In genomic region chr4:172042714-172043114, GRCh38 we compare ENCODE assay signal across 14 cellular contexts.
DNase-seq lines count a peak whose midpoint lies in the region; ATAC-seq, FAIRE-seq and TF ChIP-seq lines count a peak whose summit lies in the region.
"Had no signal": no experiment of that assay in that cellular context is flagged by ENCODE, and none has a peak within 500 bp of the region (broad histone marks: within the 10 kb centered on the region; RNA-seq: fewer than 3 reads in every experiment).

No MANE protein-coding gene starts in this region.

- H3K36me3 ChIP-seq in lower lobe of right lung, result no peaks in the 10 kb centered on the region

- no peak overlapping the region for H3K27ac ChIP-seq in dorsolateral prefrontal cortex
- no peak overlapping the region for H3K27ac ChIP-seq in lower lobe of right lung
- H3K27ac ChIP-seq: testis had no signal

- DNase-seq in ELR (ENCODE audit: low read depth) (peak; percentile 19), LHCN-M2 (ENCODE audit: low read depth) (peak; percentile 23), RCC 7860 (ENCODE audit: low spot score) (peak; percentile 6), glomerular visceral epithelial cell (ENCODE audit: extremely low spot score) (peak; percentile 31), dorsolateral prefrontal cortex (no peak), lower lobe of right lung (no peak)
- DNase-seq: GOT3; NCI-H1930; posterior cingulate gyrus; stimulated activated CD4-positive, alpha-beta T cell treated with anti-CD3 and anti-CD28 coated beads, Interleukin-4, amount 100 ng/mL, for 4 hours; testis had no signal

- no peaks in the 10 kb centered on the region for H3K9me3 ChIP-seq in lower lobe of right lung
- H3K9me3 ChIP-seq: testis had no signal

- H3K4me3 ChIP-seq in dorsolateral prefrontal cortex, result no peak overlapping the region
- no peak overlapping the region for H3K4me3 ChIP-seq in lower lobe of right lung
- H3K4me3 ChIP-seq: lung, testis had no signal

- no peak for ATAC-seq in GM19467 (IDR thresholded peaks at IDR 0.05; ENCODE audit: unreplicated experiment)
- no peak for ATAC-seq in lower lobe of right lung
- ATAC-seq in activated CD4-positive, CD25-positive, alpha-beta regulatory T cell treated with anti-CD3 and anti-CD28 coated beads, Interleukin-2, amount 50 U/mL, for 24 hours, result no peak

- no peak for TF ChIP-seq CTCF in dorsolateral prefrontal cortex (IDR thresholded peaks at IDR 0.05 in 54 of 56, conservative IDR thresholded peaks at IDR 0.05 in 2 of 56; ENCODE audit: low read depth in 1 of 56, partially characterized antibody in 56 of 56)
- no peak for TF ChIP-seq CTCF in lower lobe of right lung (IDR thresholded peaks at IDR 0.05)

- H3K4me1 ChIP-seq in lower lobe of right lung, result no peaks in the 10 kb centered on the region
- H3K4me1 ChIP-seq: testis had no signal

- H3K27me3 ChIP-seq in dorsolateral prefrontal cortex (no peaks in the 10 kb centered on the region), lower lobe of right lung (ENCODE audit: low read depth) (no peaks in the 10 kb centered on the region)
- H3K27me3 ChIP-seq: testis had no signal

- FAIRE-seq in RCC 7860 (lab: Jason Lieb, UNC), result no peak

- intact Hi-C loops in dorsolateral prefrontal cortex (cut with DNase I), result no loop called here
- intact Hi-C loops in lower lobe of right lung (cut with DNase I), result no loop called here

Comparison
In these comparisons a context has a peak if more than half of its experiments do, and no peak if none do; other contexts are left out.
1. DNase-seq: peak in ELR (single experiment), LHCN-M2 (single experiment), RCC 7860 (single experiment) and glomerular visceral epithelial cell (single experiment); none in dorsolateral prefrontal cortex (0 of 10) and lower lobe of right lung (single experiment).